15 cellular contexts compared by ENCODE assay signal in the genomic region with DNA sequence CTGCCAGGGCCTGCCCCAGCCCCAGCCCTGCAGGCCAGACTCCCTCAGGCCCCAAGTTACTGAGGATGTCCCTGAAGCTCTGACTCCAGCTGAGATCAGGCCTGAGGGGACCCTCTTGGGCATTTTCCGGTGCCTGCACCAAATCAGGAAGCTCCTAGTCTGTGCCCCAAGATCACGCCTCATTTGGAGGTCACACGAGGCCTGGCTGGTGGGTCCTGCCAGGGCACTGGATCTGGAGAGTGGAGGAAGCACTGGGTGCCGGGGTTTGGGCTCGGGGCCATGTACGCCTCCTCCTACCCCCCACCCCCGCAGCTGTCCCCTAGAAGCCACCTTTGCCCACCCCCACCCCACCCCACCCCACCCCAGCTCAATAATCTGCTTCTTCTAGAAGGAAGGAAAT. TPM values are rescaled to one million over a fixed set of nuclear protein-coding genes. Genes with fewer than 3 reads are reported as not detected.
DNase-seq lines count a peak whose midpoint lies in the region; ATAC-seq, FAIRE-seq and TF ChIP-seq lines count a peak whose summit lies in the region.
"Had no signal": no experiment of that assay in that cellular context is flagged by ENCODE, and none has a peak within 500 bp of the region (broad histone marks: within the 10 kb centered on the region; RNA-seq: fewer than 3 reads in every experiment).

No MANE protein-coding gene starts in this region.

- H3K27me3 ChIP-seq in HepG2 (ENCODE audit: control insufficient read depth in 1 of 2, insufficient read depth in 2 of 2, low read length in 2 of 2) (peaks cover 10 to 74% of the 10 kb centered on the region in 2 experiments), right lobe of liver (no peaks in the 10 kb centered on the region), psoas muscle (ENCODE audit: insufficient read depth in 3 of 3, low read length in 2 of 3) (no peaks in the 10 kb centered on the region), vagina (no peaks in the 10 kb centered on the region)

- no peak overlapping the region for H3K9ac ChIP-seq in HepG2 (ENCODE audit: insufficient read depth, low read depth, low read length)

- WGBS in HepG2 (ENCODE audit: low lambda C conversion rate) = 66% methylated on average over 7 of the region's 7 CpGs
- 88% methylated on average over 6 of the region's 7 CpGs for WGBS in right lobe of liver (ENCODE audit: insufficient coverage, low coverage, low lambda C conversion rate, missing lambda C conversion rate)
- WGBS in psoas muscle, 3 donors = 75 to 83% (median 78%) methylated on average over 5 to 7 of the region's 7 CpGs

- no peak for FAIRE-seq in HepG2 (lab: Jason Lieb, UNC)

- TF ChIP-seq EP300 in HepG2 (IDR thresholded peaks at IDR 0.05; ENCODE audit: low read depth in 2 of 2, low read length in 2 of 2) (no peak), HepG2 (CRISPR knock-in tag; IDR thresholded peaks at IDR 0.05; ENCODE audit: borderline replicate concordance) (no peak)

- H3K4me1 ChIP-seq in HepG2 (ENCODE audit: insufficient read depth, low read length) = peaks cover 37% of the 10 kb centered on the region
- peaks cover 0 to 51% (median 16%) of the 10 kb centered on the region in 4 donors for H3K4me1 ChIP-seq in right lobe of liver
- peaks cover 45% of the 10 kb centered on the region for H3K4me1 ChIP-seq in psoas muscle
- peaks cover 59% of the 10 kb centered on the region for H3K4me1 ChIP-seq in vagina

- no peak for ATAC-seq in HepG2
- ATAC-seq in right lobe of liver = no peak
- no peak for ATAC-seq in psoas muscle
- no peak for ATAC-seq in esophagus mucosa
- no peak for ATAC-seq in HG03108 (IDR thresholded peaks at IDR 0.05; ENCODE audit: unreplicated experiment)
- ATAC-seq: stimulated activated naive CD8-positive, alpha-beta T cell treated with anti-CD3 and anti-CD28 coated beads, Interleukin-15, Interleukin-2, amounts not matched to agents 100 U/mL and 50 U/mL, for 24 hours had no signal

- no peak for TF ChIP-seq RAD21 in HepG2 (CRISPR knock-in tag; IDR thresholded peaks at IDR 0.05)

- H3K27ac ChIP-seq in HepG2 (ENCODE audit: extremely low read length, insufficient read depth, low read length) = no peak overlapping the region
- H3K27ac ChIP-seq in right lobe of liver = no peak overlapping the region
- H3K27ac ChIP-seq in psoas muscle = peak overlapping the region; percentile 78
- peak overlapping the region; percentile 90 for H3K27ac ChIP-seq in vagina

- BruUV-seq in HepG2 (replicated peaks; lab: Mats Ljungman, UMichigan) = no TSS peak

- in situ Hi-C loops in HepG2 (cut with HindIII; ENCODE audit: extremely low pct_ligation_motif_present, low pct_unique_long_range_greater_than_20kb) = no loop called here

- H3K4me3 ChIP-seq in HepG2 (replicated peaks in 1 of 3; ENCODE audit: insufficient read depth in 1 of 3, low read depth in 2 of 3, low read length in 3 of 3) (no peak overlapping the region), right lobe of liver (no peak overlapping the region), epithelial cell of proximal tubule (ENCODE audit: low read depth, low read length) (peak overlapping the region; percentile 15), psoas muscle (no peak overlapping the region), vagina (no peak overlapping the region)

- H3K79me2 ChIP-seq in HepG2 (ENCODE audit: insufficient read depth, low read length) = no peaks in the 10 kb centered on the region

- DNase-seq in HepG2 (ENCODE audit: low spot score) (no peak), right lobe of liver (no peak), epithelial cell of proximal tubule (ENCODE audit: low read depth) (no peak), psoas muscle (peak in 1 of 2 donors; percentile 54), vagina (ENCODE audit: extremely low spot score in 2 of 2) (no peak), DMS79 (lab: John Stamatoyannopoulos, UW) (no peak)
- DNase-seq: activated CD4-positive, alpha-beta T cell treated with anti-CD3 and anti-CD28 coated beads for 1 hour; CD8-positive, alpha-beta memory T cell; MM.1S; NCI-H510A; stimulated activated naive CD8-positive, alpha-beta T cell treated with anti-CD3 and anti-CD28 coated beads, Interleukin-15, Interleukin-2, amounts not matched to agents 100 U/mL and 50 U/mL, for 24 hours had no signal

- H2AFZ ChIP-seq in HepG2 (ENCODE audit: low read length) = no peak overlapping the region

- CTCF ChIA-PET in HepG2 (lab: Yijun Ruan, JAX; ENCODE audit: low intra/inter-chr PET ratio, low total read pairs) = no interaction called here

- H3K36me3 ChIP-seq in HepG2 (replicated peaks in 1 of 2; ENCODE audit: control insufficient read depth in 1 of 2, insufficient read depth in 2 of 2, low read length in 2 of 2) = no peaks in the 10 kb centered on the region
- no peaks in the 10 kb centered on the region for H3K36me3 ChIP-seq in right lobe of liver
- H3K36me3 ChIP-seq in psoas muscle (ENCODE audit: insufficient read depth in 1 of 2, low read depth in 1 of 2) = no peaks in the 10 kb centered on the region
- no peaks in the 10 kb centered on the region for H3K36me3 ChIP-seq in vagina

- intact Hi-C loops in HepG2 (cut with micrococcal nuclease; ENCODE audit: unreplicated experiment) (no loop called here), right lobe of liver (cut with DNase I) (no loop called here), psoas muscle (cut with DNase I) (loop anchor here in 1 of 2 donors (5.0 kb wide), 1 partner anchor 68 kb away; no protein-coding TSS in a partner anchor), vagina (cut with DNase I) (no loop called here)

- TF ChIP-seq CTCF in HepG2 (CRISPR knock-in tag; IDR thresholded peaks at IDR 0.05) (no peak), right lobe of liver (IDR thresholded peaks at IDR 0.05) (no peak), epithelial cell of proximal tubule (conservative IDR thresholded peaks at IDR 0.05; ENCODE audit: low read depth, low read length) (no peak), psoas muscle (IDR thresholded peaks at IDR 0.05) (no peak), vagina (IDR thresholded peaks at IDR 0.05) (no peak)

- POLR2A ChIA-PET in HepG2 (lab: Yijun Ruan, JAX) = interaction anchor here (1.0 to 2.4 kb wide), 3 partner anchors 9 to 112 kb away, joined by 4 to 15 read pairs (median 4); partner anchors contain the start of gene MAT2A

- TF ChIP-seq POLR2A in HepG2 (IDR thresholded peaks at IDR 0.05; ENCODE audit: insufficient read depth in 1 of 2, low read depth in 2 of 2, low read length in 2 of 2) (no peak), right lobe of liver (IDR thresholded peaks at IDR 0.05) (no peak), vagina (IDR thresholded peaks at IDR 0.05) (no peak)

- H4K20me1 ChIP-seq in HepG2 (ENCODE audit: insufficient read depth, low read length) = no peaks in the 10 kb centered on the region

- H3K4me2 ChIP-seq in HepG2 (ENCODE audit: low read depth, low read length) = no peak overlapping the region

- H3K9me3 ChIP-seq in HepG2 (ENCODE audit: low read length) (no peaks in the 10 kb centered on the region), right lobe of liver (no peaks in the 10 kb centered on the region), psoas muscle (no peaks in the 10 kb centered on the region), vagina (no peaks in the 10 kb centered on the region)

RNA-seq across cellular contexts. Expression of gene SH2D6, which starts 16.2 kb away (rescaled TPM):
- total RNA-seq in HepG2 (2016; rRNA removed; fragmentation: Illumina TruSeq; extraction: Trizol) (0.11 and 0.29 TPM in 2 replicates), right lobe of liver (1 to 10 TPM in 3 of 6 experiments, under 1 TPM in 1, not detected in 2; 0.40 to 3.7 (median 2.3) TPM), epithelial cell of proximal tubule (not detected in 2 replicates), psoas muscle (1 to 10 TPM in 1 of 4 donors, under 1 TPM in 2, not detected in 1; 0.48 to 1.4 (median 0.62) TPM), vagina (not detected), esophagus mucosa (0.12 TPM)
- total RNA-seq in HepG2 (2016; cell fraction: cytosol; rRNA removed; fragmentation: Illumina TruSeq; extraction: Trizol; ENCODE audit: low read depth) = 1.1 and 1.3 TPM in 2 replicates
- total RNA-seq in HepG2 (2016; cell fraction: insoluble cytoplasmic fraction; rRNA removed; fragmentation: Illumina TruSeq; extraction: Trizol) = 0.41 TPM in 1 of 2 replicates, not detected in the other
- 1.6 and 1.9 TPM in 2 replicates for total RNA-seq in HepG2 (2016; cell fraction: membrane; rRNA removed; fragmentation: Illumina TruSeq; extraction: Trizol)
- 0.93 and 1.0 TPM in 2 replicates for total RNA-seq in HepG2 (2016; cell fraction: nucleus; rRNA removed; fragmentation: Illumina TruSeq; extraction: Trizol)
- polyA plus RNA-seq in HepG2 (2011; rRNA removed) (0.18 and 0.26 TPM in 2 replicates), psoas muscle (1 to 10 TPM in 1 of 3 donors, under 1 TPM in 2; 0.25 to 1.1 (median 0.77) TPM)
- polyA plus RNA-seq in HepG2 (2011; cell fraction: cytosol; rRNA removed) = 0.08 and 0.21 TPM in 2 replicates
- 0.19 and 0.51 TPM in 2 replicates for polyA plus RNA-seq in HepG2 (2011; cell fraction: nucleus; rRNA removed)
- not detected in 2 replicates for polyA plus RNA-seq in HepG2 (2012)
- polyA plus RNA-seq in HepG2 (2016; cell fraction: cytosol; fragmentation: Illumina TruSeq; extraction: Trizol; ENCODE audit: low read depth) = not detected in 2 replicates
- not detected in 2 replicates for polyA plus RNA-seq in HepG2 (2016; cell fraction: insoluble cytoplasmic fraction; fragmentation: Illumina TruSeq; extraction: Trizol; ENCODE audit: low read depth)
- polyA plus RNA-seq in HepG2 (2016; cell fraction: membrane; fragmentation: Illumina TruSeq; extraction: Trizol; ENCODE audit: low read depth) = 0.26 and 0.30 TPM in 2 replicates
- polyA plus RNA-seq in HepG2 (2016; cell fraction: nucleus; fragmentation: Illumina TruSeq; extraction: Trizol; ENCODE audit: insufficient read depth, low read depth) = 1.2 TPM in 1 of 2 replicates, not detected in the other
- 0.74 and 1.7 TPM in 2 replicates for polyA minus RNA-seq in HepG2 (2011; rRNA and poly(A)+ RNA removed; ENCODE audit: low replicate concordance)
- polyA minus RNA-seq in HepG2 (2011; cell fraction: cytosol; rRNA and poly(A)+ RNA removed) = 0.69 and 1.3 TPM in 2 replicates
- 0.77 and 1.6 TPM in 2 replicates for polyA minus RNA-seq in HepG2 (2011; cell fraction: nucleus; rRNA and poly(A)+ RNA removed)
- total RNA-seq: glomerular endothelial cell, lung microvascular endothelial cell had no signal
- polyA plus RNA-seq: CD8-positive, alpha-beta memory T cell had no signal

RNA-seq across cellular contexts. Expression of gene CAPG, which starts 24.5 kb away (rescaled TPM):
- total RNA-seq in HepG2 (2016; rRNA removed; fragmentation: Illumina TruSeq; extraction: Trizol) = 18.2 and 26.5 TPM in 2 replicates
- 3.5 and 5.7 TPM in 2 replicates for total RNA-seq in HepG2 (2016; cell fraction: cytosol; rRNA removed; fragmentation: Illumina TruSeq; extraction: Trizol; ENCODE audit: low read depth)
- 22.4 and 25.2 TPM in 2 replicates for total RNA-seq in HepG2 (2016; cell fraction: insoluble cytoplasmic fraction; rRNA removed; fragmentation: Illumina TruSeq; extraction: Trizol)
- 7.7 TPM in 2 replicates for total RNA-seq in HepG2 (2016; cell fraction: membrane; rRNA removed; fragmentation: Illumina TruSeq; extraction: Trizol)
- 6.2 and 8.8 TPM in 2 replicates for total RNA-seq in HepG2 (2016; cell fraction: nucleus; rRNA removed; fragmentation: Illumina TruSeq; extraction: Trizol)
- 10.6 and 12.7 TPM in 2 replicates for polyA plus RNA-seq in HepG2 (2011; rRNA removed)
- polyA plus RNA-seq in HepG2 (2011; cell fraction: cytosol; rRNA removed) = 7.9 and 13.0 TPM in 2 replicates
- polyA plus RNA-seq in HepG2 (2011; cell fraction: nucleus; rRNA removed) = 6.3 and 7.4 TPM in 2 replicates
- 6.7 and 7.8 TPM in 2 replicates for polyA plus RNA-seq in HepG2 (2012)
- 2.9 and 4.2 TPM in 2 replicates for polyA plus RNA-seq in HepG2 (2016; cell fraction: cytosol; fragmentation: Illumina TruSeq; extraction: Trizol; ENCODE audit: low read depth)
- polyA plus RNA-seq in HepG2 (2016; cell fraction: insoluble cytoplasmic fraction; fragmentation: Illumina TruSeq; extraction: Trizol; ENCODE audit: low read depth) = 18.1 and 22.6 TPM in 2 replicates
- polyA plus RNA-seq in HepG2 (2016; cell fraction: membrane; fragmentation: Illumina TruSeq; extraction: Trizol; ENCODE audit: low read depth) = 3.2 and 4.7 TPM in 2 replicates
- 11.5 and 13.0 TPM in 2 replicates for polyA plus RNA-seq in HepG2 (2016; cell fraction: nucleus; fragmentation: Illumina TruSeq; extraction: Trizol; ENCODE audit: insufficient read depth, low read depth)
- polyA minus RNA-seq in HepG2 (2011; rRNA and poly(A)+ RNA removed; ENCODE audit: low replicate concordance) = 9.5 and 243 TPM in 2 replicates
- 5.7 and 10.2 TPM in 2 replicates for polyA minus RNA-seq in HepG2 (2011; cell fraction: cytosol; rRNA and poly(A)+ RNA removed)
- 3.7 and 5.7 TPM in 2 replicates for polyA minus RNA-seq in HepG2 (2011; cell fraction: nucleus; rRNA and poly(A)+ RNA removed)
- total RNA-seq in right lobe of liver = 10 to 100 TPM in 3 of 6 experiments, 1 to 10 TPM in 3; 3.3 to 17.4 (median 9.9) TPM
- total RNA-seq in epithelial cell of proximal tubule = 358 and 441 TPM in 2 replicates
- total RNA-seq in psoas muscle = 10 to 100 TPM in 1 of 4 donors, 1 to 10 TPM in 3; 4.2 to 11.1 (median 8.6) TPM
- 10 to 100 TPM in 1 of 3 donors, 1 to 10 TPM in 2; 2.8 to 10.2 (median 6.6) TPM for polyA plus RNA-seq in psoas muscle
- 165 TPM for total RNA-seq in vagina
- 295 TPM for total RNA-seq in esophagus mucosa

Comparison
In these comparisons a context has a peak if more than half of its experiments do, and no peak if none do; other contexts are left out.
1. H3K27ac ChIP-seq: peak in psoas muscle (single experiment) and vagina (single experiment); none in HepG2 (single experiment) and right lobe of liver (0 of 3).